In genomic region chr9:134177186-134177585, GRCh38 we compare ENCODE assay signal across 2 cellular contexts.
TF ChIP-seq lines count a peak whose summit lies in the region.

No MANE protein-coding gene starts in this region.

TF ChIP-seq in liver, 16 proteins besides CTCF, POLR2A, EP300 and RAD21:
- TF ChIP-seq, protein P1, sequence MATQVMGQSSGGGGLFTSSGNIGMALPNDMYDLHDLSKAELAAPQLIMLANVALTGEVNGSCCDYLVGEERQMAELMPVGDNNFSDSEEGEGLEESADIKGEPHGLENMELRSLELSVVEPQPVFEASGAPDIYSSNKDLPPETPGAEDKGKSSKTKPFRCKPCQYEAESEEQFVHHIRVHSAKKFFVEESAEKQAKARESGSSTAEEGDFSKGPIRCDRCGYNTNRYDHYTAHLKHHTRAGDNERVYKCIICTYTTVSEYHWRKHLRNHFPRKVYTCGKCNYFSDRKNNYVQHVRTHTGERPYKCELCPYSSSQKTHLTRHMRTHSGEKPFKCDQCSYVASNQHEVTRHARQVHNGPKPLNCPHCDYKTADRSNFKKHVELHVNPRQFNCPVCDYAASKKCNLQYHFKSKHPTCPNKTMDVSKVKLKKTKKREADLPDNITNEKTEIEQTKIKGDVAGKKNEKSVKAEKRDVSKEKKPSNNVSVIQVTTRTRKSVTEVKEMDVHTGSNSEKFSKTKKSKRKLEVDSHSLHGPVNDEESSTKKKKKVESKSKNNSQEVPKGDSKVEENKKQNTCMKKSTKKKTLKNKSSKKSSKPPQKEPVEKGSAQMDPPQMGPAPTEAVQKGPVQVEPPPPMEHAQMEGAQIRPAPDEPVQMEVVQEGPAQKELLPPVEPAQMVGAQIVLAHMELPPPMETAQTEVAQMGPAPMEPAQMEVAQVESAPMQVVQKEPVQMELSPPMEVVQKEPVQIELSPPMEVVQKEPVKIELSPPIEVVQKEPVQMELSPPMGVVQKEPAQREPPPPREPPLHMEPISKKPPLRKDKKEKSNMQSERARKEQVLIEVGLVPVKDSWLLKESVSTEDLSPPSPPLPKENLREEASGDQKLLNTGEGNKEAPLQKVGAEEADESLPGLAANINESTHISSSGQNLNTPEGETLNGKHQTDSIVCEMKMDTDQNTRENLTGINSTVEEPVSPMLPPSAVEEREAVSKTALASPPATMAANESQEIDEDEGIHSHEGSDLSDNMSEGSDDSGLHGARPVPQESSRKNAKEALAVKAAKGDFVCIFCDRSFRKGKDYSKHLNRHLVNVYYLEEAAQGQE (IDR thresholded peaks at IDR 0.05) = no peak
- TF ChIP-seq SP1 (IDR thresholded peaks at IDR 0.05) = no peak
- TF ChIP-seq, protein P2, sequence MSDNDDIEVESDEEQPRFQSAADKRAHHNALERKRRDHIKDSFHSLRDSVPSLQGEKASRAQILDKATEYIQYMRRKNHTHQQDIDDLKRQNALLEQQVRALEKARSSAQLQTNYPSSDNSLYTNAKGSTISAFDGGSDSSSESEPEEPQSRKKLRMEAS (IDR thresholded peaks at IDR 0.05) = no peak
- no peak for TF ChIP-seq ATF3 (IDR thresholded peaks at IDR 0.05)
- TF ChIP-seq YY1 (IDR thresholded peaks at IDR 0.05) = no peak
- no peak for TF ChIP-seq RXRA (IDR thresholded peaks at IDR 0.05)
- no peak for TF ChIP-seq HNF4A (conservative IDR thresholded peaks at IDR 0.05)
- TF ChIP-seq HNF4G (IDR thresholded peaks at IDR 0.05) = no peak
- no peak for TF ChIP-seq FOXA2 (IDR thresholded peaks at IDR 0.05)
- no peak for TF ChIP-seq NR2F2 (IDR thresholded peaks at IDR 0.05)
- no peak for TF ChIP-seq TAF1 (conservative IDR thresholded peaks at IDR 0.05)
- no peak for TF ChIP-seq EGR1 (IDR thresholded peaks at IDR 0.05; ENCODE audit: low read depth in 2 of 2)
- TF ChIP-seq, protein P3, sequence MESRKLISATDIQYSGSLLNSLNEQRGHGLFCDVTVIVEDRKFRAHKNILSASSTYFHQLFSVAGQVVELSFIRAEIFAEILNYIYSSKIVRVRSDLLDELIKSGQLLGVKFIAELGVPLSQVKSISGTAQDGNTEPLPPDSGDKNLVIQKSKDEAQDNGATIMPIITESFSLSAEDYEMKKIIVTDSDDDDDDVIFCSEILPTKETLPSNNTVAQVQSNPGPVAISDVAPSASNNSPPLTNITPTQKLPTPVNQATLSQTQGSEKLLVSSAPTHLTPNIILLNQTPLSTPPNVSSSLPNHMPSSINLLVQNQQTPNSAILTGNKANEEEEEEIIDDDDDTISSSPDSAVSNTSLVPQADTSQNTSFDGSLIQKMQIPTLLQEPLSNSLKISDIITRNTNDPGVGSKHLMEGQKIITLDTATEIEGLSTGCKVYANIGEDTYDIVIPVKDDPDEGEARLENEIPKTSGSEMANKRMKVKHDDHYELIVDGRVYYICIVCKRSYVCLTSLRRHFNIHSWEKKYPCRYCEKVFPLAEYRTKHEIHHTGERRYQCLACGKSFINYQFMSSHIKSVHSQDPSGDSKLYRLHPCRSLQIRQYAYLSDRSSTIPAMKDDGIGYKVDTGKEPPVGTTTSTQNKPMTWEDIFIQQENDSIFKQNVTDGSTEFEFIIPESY (IDR thresholded peaks at IDR 0.05) = no peak
- TF ChIP-seq FOXA1 (IDR thresholded peaks at IDR 0.05) = no peak
TF ChIP-seq in liver: peak in this region for 0.

TF ChIP-seq in HepG2, 621 proteins besides CTCF, POLR2A, EP300 and RAD21:
- TF ChIP-seq, protein P4, sequence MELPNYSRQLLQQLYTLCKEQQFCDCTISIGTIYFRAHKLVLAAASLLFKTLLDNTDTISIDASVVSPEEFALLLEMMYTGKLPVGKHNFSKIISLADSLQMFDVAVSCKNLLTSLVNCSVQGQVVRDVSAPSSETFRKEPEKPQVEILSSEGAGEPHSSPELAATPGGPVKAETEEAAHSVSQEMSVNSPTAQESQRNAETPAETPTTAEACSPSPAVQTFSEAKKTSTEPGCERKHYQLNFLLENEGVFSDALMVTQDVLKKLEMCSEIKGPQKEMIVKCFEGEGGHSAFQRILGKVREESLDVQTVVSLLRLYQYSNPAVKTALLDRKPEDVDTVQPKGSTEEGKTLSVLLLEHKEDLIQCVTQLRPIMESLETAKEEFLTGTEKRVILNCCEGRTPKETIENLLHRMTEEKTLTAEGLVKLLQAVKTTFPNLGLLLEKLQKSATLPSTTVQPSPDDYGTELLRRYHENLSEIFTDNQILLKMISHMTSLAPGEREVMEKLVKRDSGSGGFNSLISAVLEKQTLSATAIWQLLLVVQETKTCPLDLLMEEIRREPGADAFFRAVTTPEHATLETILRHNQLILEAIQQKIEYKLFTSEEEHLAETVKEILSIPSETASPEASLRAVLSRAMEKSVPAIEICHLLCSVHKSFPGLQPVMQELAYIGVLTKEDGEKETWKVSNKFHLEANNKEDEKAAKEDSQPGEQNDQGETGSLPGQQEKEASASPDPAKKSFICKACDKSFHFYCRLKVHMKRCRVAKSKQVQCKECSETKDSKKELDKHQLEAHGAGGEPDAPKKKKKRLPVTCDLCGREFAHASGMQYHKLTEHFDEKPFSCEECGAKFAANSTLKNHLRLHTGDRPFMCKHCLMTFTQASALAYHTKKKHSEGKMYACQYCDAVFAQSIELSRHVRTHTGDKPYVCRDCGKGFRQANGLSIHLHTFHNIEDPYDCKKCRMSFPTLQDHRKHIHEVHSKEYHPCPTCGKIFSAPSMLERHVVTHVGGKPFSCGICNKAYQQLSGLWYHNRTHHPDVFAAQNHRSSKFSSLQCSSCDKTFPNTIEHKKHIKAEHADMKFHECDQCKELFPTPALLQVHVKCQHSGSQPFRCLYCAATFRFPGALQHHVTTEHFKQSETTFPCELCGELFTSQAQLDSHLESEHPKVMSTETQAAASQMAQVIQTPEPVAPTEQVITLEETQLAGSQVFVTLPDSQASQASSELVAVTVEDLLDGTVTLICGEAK (IDR thresholded peaks at IDR 0.05) = no peak
- TF ChIP-seq, protein P4 (CRISPR knock-in tag; IDR thresholded peaks at IDR 0.05) = no peak
- TF ChIP-seq RARG (CRISPR knock-in tag; IDR thresholded peaks at IDR 0.05; ENCODE audit: low read depth) = no peak
- no peak for TF ChIP-seq ZFP41 (CRISPR knock-in tag; IDR thresholded peaks at IDR 0.05; ENCODE audit: borderline replicate concordance)
- no peak for TF ChIP-seq SRY (CRISPR knock-in tag; IDR thresholded peaks at IDR 0.05)
- no peak for TF ChIP-seq HIC2 (CRISPR knock-in tag; IDR thresholded peaks at IDR 0.05; ENCODE audit: low read depth)
- TF ChIP-seq KMT2B (CRISPR knock-in tag; IDR thresholded peaks at IDR 0.05) = no peak
- TF ChIP-seq KDM5B (CRISPR knock-in tag; IDR thresholded peaks at IDR 0.05; ENCODE audit: borderline replicate concordance) = no peak
